ENCODE assay signal across 10 cellular contexts in genomic region chrX:73262991-73263390, GRCh38. TPM values are rescaled to one million over a fixed set of nuclear protein-coding genes. Genes with fewer than 3 reads are reported as not detected.
A peak's percentile ranks its signal among the peaks of the same experiment; 100 is the strongest.
DNase-seq lines count a peak whose midpoint lies in the region; ATAC-seq and TF ChIP-seq lines count a peak whose summit lies in the region.
"Had no signal": no experiment of that assay in that cellular context is flagged by ENCODE, and none has a peak within 500 bp of the region (broad histone marks: within the 10 kb centered on the region; RNA-seq: fewer than 3 reads in every experiment).

No MANE protein-coding gene starts in this region.

- peak; percentile 46 to 69 for TF ChIP-seq RAD21 in liver (IDR thresholded peaks at IDR 0.05)

- ATAC-seq in HG03439 (IDR thresholded peaks at IDR 0.05; ENCODE audit: unreplicated experiment), result no peak
- ATAC-seq: activated CD8-positive, alpha-beta memory T cell treated with anti-CD3 and anti-CD28 coated beads, Interleukin-2, amount 10 ng/mL, durations not matched to agents 7 days and 5 days; left lobe of liver had no signal

- H3K79me1 ChIP-seq in neuronal stem cell (ENCODE audit: low read depth, low read length), result no peaks in the 10 kb centered on the region

- no peak overlapping the region for H3K18ac ChIP-seq in neuronal stem cell (ENCODE audit: low read length)

- no peak overlapping the region for H3K27ac Mint-ChIP-seq in activated T-cell treated with anti-CD3 and anti-CD28 coated beads, Interleukin-2, amount 50 U/mL, for 24 hours
- no peak overlapping the region for H3K27ac Mint-ChIP-seq in Calu3 (ENCODE audit: unreplicated experiment)
- H3K27ac Mint-ChIP-seq: activated CD8-positive, alpha-beta memory T cell treated with anti-CD3 and anti-CD28 coated beads, Interleukin-2, amount 10 ng/mL, durations not matched to agents 7 days and 5 days had no signal

- H3K9ac ChIP-seq in liver (ENCODE audit: low read depth in 1 of 2, low read length in 2 of 2) (no peak overlapping the region), neuronal stem cell (ENCODE audit: low read depth, low read length, poor library complexity) (no peak overlapping the region)

- H3K36me3 Mint-ChIP-seq in activated T-cell treated with anti-CD3 and anti-CD28 coated beads, Interleukin-2, amount 50 U/mL, for 24 hours (ENCODE audit: low read depth), result no peaks in the 10 kb centered on the region
- no peaks in the 10 kb centered on the region for H3K36me3 Mint-ChIP-seq in Calu3 (ENCODE audit: insufficient read depth, unreplicated experiment)
- H3K36me3 Mint-ChIP-seq: activated CD8-positive, alpha-beta memory T cell treated with anti-CD3 and anti-CD28 coated beads, Interleukin-2, amount 10 ng/mL, durations not matched to agents 7 days and 5 days had no signal

- TF ChIP-seq CTCF in VCaP (conservative IDR thresholded peaks at IDR 0.05) (peak; percentile 60), liver (IDR thresholded peaks at IDR 0.05; ENCODE audit: low read depth, low read length, missing input control) (no peak), Calu3 (IDR thresholded peaks at IDR 0.05; ENCODE audit: unreplicated experiment) (no peak)

- H3K27me3 ChIP-seq in liver (ENCODE audit: control insufficient read depth in 4 of 4, insufficient read depth in 4 of 4, low read length in 3 of 4) (no peaks in the 10 kb centered on the region), neuronal stem cell (ENCODE audit: control insufficient read depth in 3 of 3, insufficient read depth in 3 of 3, low read depth in 1 of 3, low read length in 3 of 3) (peaks cover 0 to 19% (median 0%) of the 10 kb centered on the region in 3 experiments)

- no peak overlapping the region for H2BK5ac ChIP-seq in neuronal stem cell (ENCODE audit: low read length)

- BruUV-seq in Calu3 (replicated peaks; lab: Mats Ljungman, UMichigan), result no TSS peak

- H3K27me3 Mint-ChIP-seq in activated T-cell treated with anti-CD3 and anti-CD28 coated beads, Interleukin-2, amount 50 U/mL, for 24 hours, result peaks cover 78% of the 10 kb centered on the region
- H3K27me3 Mint-ChIP-seq in Calu3 (ENCODE audit: unreplicated experiment), result no peaks in the 10 kb centered on the region
- H3K27me3 Mint-ChIP-seq: activated CD8-positive, alpha-beta memory T cell treated with anti-CD3 and anti-CD28 coated beads, Interleukin-2, amount 10 ng/mL, durations not matched to agents 7 days and 5 days had no signal

- no peak overlapping the region for H4K91ac ChIP-seq in neuronal stem cell (ENCODE audit: low read depth, low read length, poor library complexity)

- H3K23ac ChIP-seq in neuronal stem cell (ENCODE audit: low read depth, low read length, poor library complexity), result no peak overlapping the region

- no peak overlapping the region for H3K4me3 ChIP-seq in liver (ENCODE audit: low read depth in 1 of 3, low read length in 3 of 3)
- no peak overlapping the region for H3K4me3 ChIP-seq in neuronal stem cell (ENCODE audit: low read length in 2 of 2)

- H2BK120ac ChIP-seq in neuronal stem cell (ENCODE audit: low read depth, low read length), result no peak overlapping the region

- H3K4me2 ChIP-seq in neuronal stem cell (ENCODE audit: insufficient read depth, low read length, poor library complexity, severe bottlenecking), result no peak overlapping the region

- H3K36me3 ChIP-seq in liver (ENCODE audit: control insufficient read depth in 4 of 4, insufficient read depth in 3 of 4, low read depth in 1 of 4, low read length in 3 of 4) (no peaks in the 10 kb centered on the region), neuronal stem cell (replicated peaks in 1 of 2; ENCODE audit: control insufficient read depth in 2 of 2, insufficient read depth in 2 of 2, low read length in 2 of 2) (no peaks in the 10 kb centered on the region)

- no peaks in the 10 kb centered on the region for H3K9me3 Mint-ChIP-seq in activated T-cell treated with anti-CD3 and anti-CD28 coated beads, Interleukin-2, amount 50 U/mL, for 24 hours
- H3K9me3 Mint-ChIP-seq in Calu3 (ENCODE audit: low read depth, unreplicated experiment), result peaks cover 4% of the 10 kb centered on the region

- in situ Hi-C loops in KBM-7 (cut with MboI; ENCODE audit: low pct_unique_long_range_greater_than_20kb, low sequenced_read_pairs), result no loop called here

- H2AFZ ChIP-seq in neuronal stem cell (ENCODE audit: low read length), result no peak overlapping the region

- H2BK15ac ChIP-seq in neuronal stem cell (ENCODE audit: low read length), result no peak overlapping the region

- WGBS in liver, result 20% methylated on average over 2 of the region's 2 CpGs
- no CpG with 5 or more reads among the region's 2 CpGs for WGBS in neuronal stem cell (ENCODE audit: extremely low coverage in 2 of 2, insufficient read length in 2 of 2, insufficient replicate concordance in 1 of 2), 2 donors

- H3K4ac ChIP-seq in neuronal stem cell (ENCODE audit: low read length), result no peak overlapping the region

- CTCF ChIA-PET in Calu3 (lab: Charles Lee), result no interaction called here

- H3K4me3 Mint-ChIP-seq in activated T-cell treated with anti-CD3 and anti-CD28 coated beads, Interleukin-2, amount 50 U/mL, for 24 hours, result no peak overlapping the region
- no peak overlapping the region for H3K4me3 Mint-ChIP-seq in Calu3 (ENCODE audit: low read depth, unreplicated experiment)
- H3K4me3 Mint-ChIP-seq: activated CD8-positive, alpha-beta memory T cell treated with anti-CD3 and anti-CD28 coated beads, Interleukin-2, amount 10 ng/mL, durations not matched to agents 7 days and 5 days had no signal

- no peak overlapping the region for H4K8ac ChIP-seq in neuronal stem cell (ENCODE audit: low read depth, low read length)

- H3K9me3 ChIP-seq in liver (ENCODE audit: control insufficient read depth in 4 of 4, low read length in 3 of 4) (no peaks in the 10 kb centered on the region), neuronal stem cell (replicated peaks in 1 of 2; ENCODE audit: control insufficient read depth in 2 of 2, insufficient read depth in 1 of 2, low read depth in 1 of 2, low read length in 2 of 2) (no peaks in the 10 kb centered on the region)

- no peaks in the 10 kb centered on the region for H3K4me1 ChIP-seq in liver (ENCODE audit: control insufficient read depth in 4 of 4, insufficient read depth in 4 of 4, low read length in 3 of 4)
- peaks cover 0 to under 1% of the 10 kb centered on the region in 2 donors for H3K4me1 ChIP-seq in neuronal stem cell (ENCODE audit: control insufficient read depth in 2 of 2, insufficient read depth in 1 of 2, low read depth in 1 of 2, low read length in 2 of 2)

- no peak overlapping the region for H3K14ac ChIP-seq in neuronal stem cell (ENCODE audit: low read length)

- H3K27ac ChIP-seq in VCaP (no peak overlapping the region), liver (ENCODE audit: low read depth in 1 of 2, low read length in 2 of 2) (no peak overlapping the region), neuronal stem cell (replicated peaks; ENCODE audit: low read length) (no peak overlapping the region)

- peak; percentile 1 for DNase-seq in EL
- peak; percentile 19 for DNase-seq in KBM-7
- no peak for DNase-seq in activated T-cell treated with anti-CD3 and anti-CD28 coated beads, Interleukin-2, amount 50 U/mL, for 24 hours
- no peak for DNase-seq in Calu3
- DNase-seq in neuronal stem cell (ENCODE audit: low spot score), result no peak
- DNase-seq: activated CD8-positive, alpha-beta memory T cell treated with anti-CD3 and anti-CD28 coated beads, Interleukin-2, amount 10 ng/mL, durations not matched to agents 7 days and 5 days had no signal

- H2AK5ac ChIP-seq in neuronal stem cell (ENCODE audit: low read depth, low read length), result no peak overlapping the region

- intact Hi-C loops in Calu3 (cut with micrococcal nuclease; ENCODE audit: unreplicated experiment), result no loop called here

- no peak overlapping the region for H2BK12ac ChIP-seq in neuronal stem cell (ENCODE audit: low read length)

- H3K4me1 Mint-ChIP-seq in activated T-cell treated with anti-CD3 and anti-CD28 coated beads, Interleukin-2, amount 50 U/mL, for 24 hours (ENCODE audit: low read depth), result no peaks in the 10 kb centered on the region
- H3K4me1 Mint-ChIP-seq in Calu3 (ENCODE audit: low read depth, unreplicated experiment), result no peaks in the 10 kb centered on the region

TF ChIP-seq in liver, 16 proteins besides CTCF, POLR2A, EP300 and RAD21 (continues in another document):
- TF ChIP-seq TAF1 (conservative IDR thresholded peaks at IDR 0.05), result no peak
- no peak for TF ChIP-seq REST (IDR thresholded peaks at IDR 0.05)
- no peak for TF ChIP-seq FOXA2 (IDR thresholded peaks at IDR 0.05)
- no peak for TF ChIP-seq MAX (IDR thresholded peaks at IDR 0.05)
- no peak for TF ChIP-seq YY1 (IDR thresholded peaks at IDR 0.05)
- TF ChIP-seq HNF4G (IDR thresholded peaks at IDR 0.05), result no peak
- TF ChIP-seq HNF4A (conservative IDR thresholded peaks at IDR 0.05), result no peak
- TF ChIP-seq EGR1 (IDR thresholded peaks at IDR 0.05; ENCODE audit: low read depth in 2 of 2), result no peak

RNA-seq across cellular contexts. Expression of gene NAP1L2, which starts 48.3 kb away (rescaled TPM):
- total RNA-seq in liver (under 1 TPM in 1 of 2 donors, not detected in 1; 0.17 TPM), Calu3 (2022) (not detected in 2 replicates)
- under 1 TPM in 1 of 2 donors, not detected in 1; 0.91 TPM for polyA plus RNA-seq in liver
- 7.2 TPM for polyA plus RNA-seq in neuronal stem cell (2013, experiment 1 of 2)
- polyA plus RNA-seq in neuronal stem cell (2013, experiment 2 of 2), result 7.5 TPM

Comparison
In these comparisons a context has a peak if more than half of its experiments do, and no peak if none do; other contexts are left out.
1. DNase-seq: peak in EL (single experiment) and KBM-7 (single experiment); none in activated T-cell treated with anti-CD3 and anti-CD28 coated beads, Interleukin-2, amount 50 U/mL, for 24 hours (single experiment), Calu3 (single experiment) and neuronal stem cell (single experiment).